25 cellular contexts compared by ENCODE assay signal in genomic region chr20:63379296-63379695, GRCh38. TPM values are rescaled to one million over a fixed set of nuclear protein-coding genes. Genes with fewer than 3 reads are reported as not detected.
"Had no signal": no experiment of that assay in that cellular context is flagged by ENCODE, and none has a peak within 500 bp of the region (broad histone marks: within the 10 kb centered on the region; RNA-seq: fewer than 3 reads in every experiment).

No MANE protein-coding gene starts in this region.

- H3K4me2 ChIP-seq: SK-N-SH had no signal

- DNase-seq: IMR-90, KG1, MG63, NCI-H1092, NCI-H1105 treated with DMSO at 0.1 percent for 48 hours, NCI-H1417 treated with DMSO at 0.1 percent for 48 hours, NCI-H187, NCI-H2029, NCI-H2081 treated with DMSO at 0.1 percent for 48 hours, NCI-H2171, NCI-H226, NCI-H446, NCI-H510A, NCI-H524 treated with DMSO at 0.1 percent for 48 hours, NCI-H69, NCI-H774, PC-3, SHP77, SK-N-SH had no signal

- H3K9me3 ChIP-seq: MG63, SK-N-SH had no signal

- H3K4me3 ChIP-seq: MG63 had no signal

- H3K27ac ChIP-seq: RWPE1 had no signal

- H3K36me3 ChIP-seq: MG63 had no signal

- H3K9ac ChIP-seq: SK-N-SH had no signal

- ATAC-seq: Panc1, PC-3 had no signal

RNA-seq across cellular contexts. Expression of gene CHRNA4, which starts 18.1 kb away (rescaled TPM):
- total RNA-seq: HepG2, HT1080, IMR-90, OCI-LY7, PC-3, SK-MEL-5 had no signal
- polyA plus RNA-seq: HepG2, IMR-90, SK-N-SH had no signal
